Comparison of ENCODE assay signal across 11 cellular contexts in genomic region chr1:18337757-18338156, GRCh38.
"Had no signal": no experiment of that assay in that cellular context is flagged by ENCODE, and none has a peak within 500 bp of the region (broad histone marks: within the 10 kb centered on the region; RNA-seq: fewer than 3 reads in every experiment).

No MANE protein-coding gene starts in this region.

- H3K9ac ChIP-seq: GM23248 had no signal

- H3K27ac ChIP-seq: GM23248 had no signal

- H3K9me3 ChIP-seq: HAP-1 had no signal

- ATAC-seq: GM23338, HCT116 had no signal

- FAIRE-seq: H1, H54 had no signal

- H3K4me1 ChIP-seq: HAP-1 had no signal

- H2AFZ ChIP-seq: GM23248, GM23338 had no signal

- H3K36me3 ChIP-seq: HAP-1 had no signal

- H3K4me3 ChIP-seq: GM23248, GM23338, HAP-1 had no signal

- DNase-seq: GM23248, GOT3, H7, H9, HCEC 1CT, HFFc6 had no signal

- H3K4me2 ChIP-seq: GM23338 had no signal
